In the genomic region with DNA sequence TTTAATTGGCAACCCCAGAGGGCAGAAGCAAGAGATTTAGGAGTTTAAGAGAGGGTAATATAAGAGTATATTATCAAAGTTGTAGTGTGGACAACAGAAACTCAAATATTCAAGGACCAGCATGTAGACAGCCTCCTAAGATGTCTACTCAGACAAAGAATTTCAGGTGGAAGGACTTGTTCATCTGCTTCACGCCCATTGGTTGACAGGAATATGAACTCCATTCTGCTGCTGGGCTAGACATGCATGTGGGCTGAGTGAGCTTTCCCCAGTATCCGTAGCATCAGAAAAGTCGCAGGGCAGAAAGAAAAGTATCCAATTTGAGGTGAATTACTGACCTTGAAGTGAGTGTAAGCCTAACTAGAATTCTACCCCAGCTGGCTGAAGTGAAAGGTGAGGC, we compare ENCODE assay signal across 25 cellular contexts. TPM values are rescaled to one million over a fixed set of nuclear protein-coding genes. Genes with fewer than 3 reads are reported as not detected.
"Had no signal": no experiment of that assay in that cellular context is flagged by ENCODE, and none has a peak within 500 bp of the region (broad histone marks: within the 10 kb centered on the region; RNA-seq: fewer than 3 reads in every experiment).

No MANE protein-coding gene starts in this region.

- H3K27ac Mint-ChIP-seq: activated CD4-positive, alpha-beta T cell treated with anti-CD3 and anti-CD28 coated beads, Interleukin-2, amount 10 ng/mL, durations not matched to agents 24 days and 14 days; activated CD8-positive, alpha-beta T cell treated with anti-CD3 and anti-CD28 coated beads for 36 hours; activated naive CD8-positive, alpha-beta T cell treated with anti-CD3 and anti-CD28 coated beads for 36 hours; activated T-cell treated with anti-CD3 and anti-CD28 coated beads, Interleukin-2, amount 50 U/mL, for 72 hours; activated T-helper 17 cell treated with anti-CD3 and anti-CD28 coated beads, Interleukin-2, amount 50 U/mL, for 72 hours had no signal

- FAIRE-seq: TTC549 had no signal

- H3K4me3 Mint-ChIP-seq: activated CD4-positive, alpha-beta T cell treated with anti-CD3 and anti-CD28 coated beads, Interleukin-2, amount 10 ng/mL, durations not matched to agents 24 days and 14 days; activated CD8-positive, alpha-beta T cell treated with anti-CD3 and anti-CD28 coated beads for 36 hours; activated naive CD8-positive, alpha-beta T cell treated with anti-CD3 and anti-CD28 coated beads for 36 hours; activated T-cell treated with anti-CD3 and anti-CD28 coated beads, Interleukin-2, amount 50 U/mL, for 72 hours; activated T-helper 17 cell treated with anti-CD3 and anti-CD28 coated beads, Interleukin-2, amount 50 U/mL, for 72 hours had no signal

- H3K36me3 Mint-ChIP-seq: activated naive CD8-positive, alpha-beta T cell treated with anti-CD3 and anti-CD28 coated beads for 36 hours had no signal

- H3K9me3 Mint-ChIP-seq: activated CD8-positive, alpha-beta T cell treated with anti-CD3 and anti-CD28 coated beads for 36 hours; activated naive CD8-positive, alpha-beta T cell treated with anti-CD3 and anti-CD28 coated beads for 36 hours; activated T-helper 17 cell treated with anti-CD3 and anti-CD28 coated beads, Interleukin-2, amount 50 U/mL, for 72 hours had no signal

- ATAC-seq: activated CD8-positive, alpha-beta T cell treated with anti-CD3 and anti-CD28 coated beads for 36 hours; activated T-cell treated with anti-CD3 and anti-CD28 coated beads, Interleukin-2, amount 50 U/mL, for 72 hours; activated T-helper 17 cell treated with anti-CD3 and anti-CD28 coated beads, Interleukin-2, amount 50 U/mL, for 72 hours; Panc1 had no signal

- DNase-seq: activated CD4-positive, alpha-beta T cell treated with anti-CD3 and anti-CD28 coated beads, Interleukin-2, amount 10 ng/mL, durations not matched to agents 24 days and 14 days; activated CD4-positive, alpha-beta T cell treated with anti-CD3 and anti-CD28 coated beads, Interleukin-2, amount 50 U/mL, for 4 hours; activated CD8-positive, alpha-beta T cell treated with anti-CD3 and anti-CD28 coated beads for 36 hours; activated effector memory CD4-positive, alpha-beta T cell treated with anti-CD3 and anti-CD28 coated beads, Interleukin-2, amount 50 U/mL, for 16 hours; activated naive CD4-positive, alpha-beta T cell; activated naive CD4-positive, alpha-beta T cell treated with anti-CD3 and anti-CD28 coated beads, Interleukin-2, amount 50 U/mL, for 16 hours; activated naive CD8-positive, alpha-beta T cell treated with anti-CD3 and anti-CD28 coated beads for 36 hours; activated T-cell treated with anti-CD3 and anti-CD28 coated beads, Interleukin-2, amount 50 U/mL, for 1 hour; activated T-cell treated with anti-CD3 and anti-CD28 coated beads, Interleukin-2, amount 50 U/mL, for 72 hours; amniotic stem cell; aorta; KG1; MM.1S; MV-4-11; NCI-H1092; NCI-H1436 treated with DMSO at 0.1 percent for 48 hours; NCI-H1694 treated with DMSO at 0.1 percent for 48 hours; NCI-H2029; NCI-H345; NCI-H524 treated with DMSO at 0.1 percent for 48 hours; SIG-M5 had no signal

- H3K4me1 Mint-ChIP-seq: activated naive CD8-positive, alpha-beta T cell treated with anti-CD3 and anti-CD28 coated beads for 36 hours had no signal

RNA-seq across cellular contexts. Expression of a gene that starts 41.0 kb away (rescaled TPM):
- total RNA-seq: SK-MEL-5 had no signal
